ENCODE assay signal across 10 cellular contexts in the genomic region with DNA sequence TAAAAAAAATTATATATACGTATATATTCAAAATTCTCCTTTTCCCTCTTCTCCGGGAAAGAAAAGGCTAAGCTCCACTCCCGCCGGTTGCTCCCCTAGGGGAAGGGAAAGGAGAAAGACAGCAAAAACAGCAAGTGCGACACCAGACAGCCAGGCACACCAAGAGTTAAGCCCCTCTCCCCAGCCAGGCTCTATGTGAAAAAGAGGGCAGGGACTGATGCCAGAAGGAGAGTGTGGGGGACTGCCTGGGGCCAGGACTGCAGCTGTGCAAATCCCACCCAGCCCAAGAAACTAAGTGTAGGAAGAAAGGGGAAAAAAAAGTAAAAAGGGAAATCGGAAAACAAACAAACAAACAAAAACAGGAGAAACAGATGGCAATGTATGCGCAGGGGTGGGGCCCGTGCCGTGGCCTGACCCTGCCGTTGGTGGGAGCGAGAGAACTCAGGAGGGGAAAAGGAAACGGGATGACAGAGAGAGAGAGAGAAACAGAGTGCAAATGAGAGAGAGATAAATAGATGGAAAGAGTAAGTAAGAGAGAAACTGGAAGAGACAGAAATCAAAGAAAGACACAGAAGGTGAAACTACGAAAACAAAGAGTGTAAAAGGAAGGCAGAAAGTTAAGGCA. TPM values are rescaled to one million over a fixed set of nuclear protein-coding genes. Genes with fewer than 3 reads are reported as not detected.
DNase-seq lines count a peak whose midpoint lies in the region; ATAC-seq, FAIRE-seq and TF ChIP-seq lines count a peak whose summit lies in the region.
"Had no signal": no experiment of that assay in that cellular context is flagged by ENCODE, and none has a peak within 500 bp of the region (broad histone marks: within the 10 kb centered on the region; RNA-seq: fewer than 3 reads in every experiment).

No MANE protein-coding gene starts in this region.

- no peaks in the 10 kb centered on the region for H3K79me1 ChIP-seq in IMR-90 (ENCODE audit: low read depth in 1 of 2, low read length in 2 of 2)

- peak overlapping the region; percentile 99 for H2AK9ac ChIP-seq in IMR-90 (replicated peaks; ENCODE audit: low read depth, low read length, poor library complexity)

- dilution Hi-C loops in IMR-90 (cut with HindIII; ENCODE audit: low sequenced_read_pairs, unreplicated experiment), result no loop called here
- dilution Hi-C loops in keratinocyte (cut with MboI; ENCODE audit: extremely low pct_ligation_motif_present, low sequenced_read_pairs), result no loop called here

- H3K4ac ChIP-seq in IMR-90 (ENCODE audit: low read depth, low read length), result peak overlapping the region; percentile 99

- POLR2A ChIA-PET in IMR-90 (lab: Charles Lee; ENCODE audit: unreplicated experiment), result interaction anchor here (0.6 kb wide), 1 partner anchor 96 kb away, joined by 3 read pairs; no protein-coding TSS in a partner anchor

- peak overlapping the region; percentile 98 for H3K23ac ChIP-seq in IMR-90 (ENCODE audit: low read depth, low read length)

- peak overlapping the region; percentile 87 for H3K56ac ChIP-seq in IMR-90 (ENCODE audit: extremely low read depth, insufficient read depth, low read length)

- H3K9me3 ChIP-seq in IMR-90 (ENCODE audit: control insufficient read depth, insufficient read depth, low read length), result no peaks in the 10 kb centered on the region; the same call in 1 of the 2 replicates
- H3K9me3 ChIP-seq in ectodermal cell (ENCODE audit: control insufficient read depth, low read length), result no peaks in the 10 kb centered on the region
- peaks cover 3% of the 10 kb centered on the region for H3K9me3 ChIP-seq in keratinocyte (ENCODE audit: control insufficient read depth, low read depth, low read length)
- H3K9me3 ChIP-seq in testis, result no peaks in the 10 kb centered on the region
- no peaks in the 10 kb centered on the region for H3K9me3 ChIP-seq in adrenal gland (replicated peaks in 1 of 3)

- peak overlapping the region; percentile 98 for H3K18ac ChIP-seq in IMR-90 (ENCODE audit: low read depth, low read length)

- peak overlapping the region; percentile 99 for H2BK120ac ChIP-seq in IMR-90 (ENCODE audit: low read depth, low read length)

- no peak for TF ChIP-seq POLR2A in IMR-90 (IDR thresholded peaks at IDR 0.05; ENCODE audit: low read depth, low read length)
- no peak for TF ChIP-seq POLR2A in testis (IDR thresholded peaks at IDR 0.05)
- no peak for TF ChIP-seq POLR2A in adrenal gland (IDR thresholded peaks at IDR 0.05)

- H2AFZ ChIP-seq in IMR-90 (replicated peaks; ENCODE audit: low read length, poor library complexity) (peak overlapping the region; percentile 94), keratinocyte (ENCODE audit: control insufficient read depth, low read length) (peak overlapping the region; percentile 85)

- no peaks in the 10 kb centered on the region for H3K79me2 ChIP-seq in keratinocyte (ENCODE audit: control insufficient read depth, insufficient read depth, low read length)

- FAIRE-seq in keratinocyte (lab: Jason Lieb, UNC), result peak; percentile 63

- in situ Hi-C loops in IMR-90 (cut with MboI; ENCODE audit: low sequenced_read_pairs), result no loop called here

- H4K91ac ChIP-seq in IMR-90 (ENCODE audit: insufficient read depth, low read depth, low read length), result peak overlapping the region; percentile 99

- no peak for TF ChIP-seq CTCF in IMR-90 (conservative IDR thresholded peaks at IDR 0.05; ENCODE audit: low read depth, low read length)
- no peak for TF ChIP-seq CTCF in keratinocyte (optimal IDR thresholded peaks at IDR 0.05 in 1 of 3, IDR thresholded peaks at IDR 0.05 in 1 of 3, conservative IDR thresholded peaks at IDR 0.05 in 1 of 3; ENCODE audit: extremely low read depth in 1 of 3, insufficient read depth in 2 of 3, low read length in 3 of 3)
- TF ChIP-seq CTCF in testis (IDR thresholded peaks at IDR 0.05), result no peak
- TF ChIP-seq CTCF in adrenal gland (IDR thresholded peaks at IDR 0.05), result no peak

- WGBS in IMR-90 (ENCODE audit: extremely low coverage in 2 of 2, insufficient read length in 1 of 2), 2 experiments, result 7% methylated on average over 3 of the region's 13 CpGs; no CpG with 5 or more reads in 1 of the 2 experiments
- 1% methylated on average over 10 to 12 of the region's 13 CpGs for WGBS in ectodermal cell, 2 experiments
- WGBS in testis, 2 donors, result 49 to 54% methylated on average over 13 of the region's 13 CpGs
- WGBS in adrenal gland, 4 donors, result 63 to 70% (median 67%) methylated on average over 13 of the region's 13 CpGs

- peak; percentile 59 for ATAC-seq in IMR-90 (ENCODE audit: low read depth)
- ATAC-seq in GM18511 (IDR thresholded peaks at IDR 0.05; ENCODE audit: unreplicated experiment), result no peak

- peak overlapping the region; percentile 93 for H3K14ac ChIP-seq in IMR-90 (replicated peaks; ENCODE audit: low read depth, low read length)

- peak overlapping the region; percentile 81 for H3K9ac ChIP-seq in IMR-90 (ENCODE audit: low read depth, low read length)
- peak overlapping the region; percentile 75 for H3K9ac ChIP-seq in keratinocyte (ENCODE audit: control insufficient read depth, extremely low read depth, insufficient read depth, low read length)

- H2BK15ac ChIP-seq in IMR-90 (ENCODE audit: low read depth, low read length), result peak overlapping the region; percentile 93

- H3K36me3 ChIP-seq in IMR-90 (ENCODE audit: control insufficient read depth, insufficient read depth, low read length), result no peaks in the 10 kb centered on the region
- no peaks in the 10 kb centered on the region for H3K36me3 ChIP-seq in ectodermal cell (ENCODE audit: control insufficient read depth, insufficient read depth, low read length)
- H3K36me3 ChIP-seq in keratinocyte (ENCODE audit: control insufficient read depth in 2 of 2, extremely low read depth in 1 of 2, insufficient read depth in 2 of 2, low read length in 2 of 2), result no peaks in the 10 kb centered on the region
- H3K36me3 ChIP-seq in testis (ENCODE audit: low read depth, missing control alignments), result no peaks in the 10 kb centered on the region
- no peaks in the 10 kb centered on the region for H3K36me3 ChIP-seq in adrenal gland (replicated peaks in 1 of 2)

- H2BK20ac ChIP-seq in IMR-90 (ENCODE audit: low read depth, low read length), result peak overlapping the region; percentile 98

- CTCF ChIA-PET in IMR-90 (lab: Yijun Ruan, JAX), result interaction anchor here (0.6 to 2.6 kb wide), 3 partner anchors 14 to 140 kb away, joined by 3 to 10 read pairs (median 3); no protein-coding TSS in a partner anchor

- H3K4me1 ChIP-seq in IMR-90 (ENCODE audit: control insufficient read depth, insufficient read depth, low read length) (peaks cover 18% of the 10 kb centered on the region), ectodermal cell (ENCODE audit: control insufficient read depth, insufficient read depth, low read length) (peaks cover 13% of the 10 kb centered on the region), keratinocyte (ENCODE audit: control insufficient read depth, extremely low read depth, insufficient read depth, low read length) (peaks cover 55% of the 10 kb centered on the region), testis (peaks cover 13% of the 10 kb centered on the region), adrenal gland (replicated peaks in 1 of 2) (peaks cover 0 to 6% of the 10 kb centered on the region in 2 donors)

- H3K4me2 ChIP-seq in IMR-90 (ENCODE audit: low read depth, low read length) (peak overlapping the region; percentile 75), keratinocyte (ENCODE audit: control insufficient read depth, extremely low read depth, insufficient read depth, low read depth, low read length) (peak overlapping the region; percentile 81)

- H3K27ac ChIP-seq in IMR-90 (ENCODE audit: insufficient read depth, low read length), result peak overlapping the region; percentile 97
- H3K27ac ChIP-seq in ectodermal cell (ENCODE audit: insufficient read depth, low read depth, low read length, poor library complexity, severe bottlenecking), result peak overlapping the region; percentile 95
- peak overlapping the region; percentile 87 for H3K27ac ChIP-seq in keratinocyte (ENCODE audit: control insufficient read depth, insufficient read depth, low read length)
- H3K27ac ChIP-seq in testis, result peak overlapping the region; percentile 47 to 79
- H3K27ac ChIP-seq in adrenal gland, result peak overlapping the region in 1 of 5 donors; percentile 11

- no peaks in the 10 kb centered on the region for H4K20me1 ChIP-seq in IMR-90 (ENCODE audit: insufficient read depth, low read length)
- no peaks in the 10 kb centered on the region for H4K20me1 ChIP-seq in keratinocyte (ENCODE audit: control insufficient read depth, extremely low read depth, insufficient read depth, low read length)

- H3K4me3 ChIP-seq in IMR-90 (ENCODE audit: insufficient read depth, low read depth, low read length) (peak overlapping the region; percentile 2; the same call in 1 of the 2 replicates), ectodermal cell (ENCODE audit: insufficient read depth, low read depth, low read length) (no peak overlapping the region), keratinocyte (ENCODE audit: control insufficient read depth in 2 of 3, extremely low read depth in 1 of 3, insufficient read depth in 2 of 3, low read depth in 1 of 3, low read length in 3 of 3) (peak overlapping the region in 2 of 3 experiments; percentile 31 to 32), testis (no peak overlapping the region), adrenal gland (no peak overlapping the region)

- H3K27me3 ChIP-seq in IMR-90 (ENCODE audit: control insufficient read depth, insufficient read depth, low read length) (no peaks in the 10 kb centered on the region), ectodermal cell (ENCODE audit: control insufficient read depth, insufficient read depth, low read length, poor library complexity, severe bottlenecking) (no peaks in the 10 kb centered on the region), keratinocyte (ENCODE audit: control insufficient read depth, extremely low read depth, insufficient read depth, low read length) (no peaks in the 10 kb centered on the region), testis (no peaks in the 10 kb centered on the region), adrenal gland (no peaks in the 10 kb centered on the region)

- TF ChIP-seq RAD21 in IMR-90 (IDR thresholded peaks at IDR 0.05; ENCODE audit: low read length), result no peak

- intact Hi-C loops in IMR-90 (cut with micrococcal nuclease), result loop anchor here (1.0 to 10.0 kb wide), 4 partner anchors 79 to 1296 kb away; a partner anchor contains a TSS
- intact Hi-C loops in testis (cut with DNase I; ENCODE audit: low total_unique reads), result loop anchor here (10.0 kb wide), 1 partner anchor 136 kb away; no protein-coding TSS in a partner anchor
- intact Hi-C loops in adrenal gland (cut with DNase I), result no loop called here

- peak overlapping the region; percentile 71 for H2AK5ac ChIP-seq in IMR-90 (ENCODE audit: low read depth, low read length)

- H2BK5ac ChIP-seq in IMR-90 (ENCODE audit: low read depth, low read length, poor library complexity, severe bottlenecking), result peak overlapping the region; percentile 100

- peaks cover 5% of the 10 kb centered on the region; the same call in 1 of the 2 replicates for H3K9me1 ChIP-seq in IMR-90 (ENCODE audit: insufficient read depth, low read length)
- no peaks in the 10 kb centered on the region for H3K9me1 ChIP-seq in keratinocyte (ENCODE audit: control insufficient read depth, extremely low read depth, insufficient read depth, low read length)

- TSS peak; percentile 80 for BruUV-seq in IMR-90 (replicated peaks; lab: Mats Ljungman, UMichigan)

- DNase-seq in IMR-90 (peak; percentile 44), keratinocyte (ENCODE audit: low read depth, low spot score) (no peak), testis (no peak), mucosa of gallbladder (ENCODE audit: low spot score) (no peak), NCI-H1694 treated with DMSO at 0.1 percent for 48 hours (lab: John Stamatoyannopoulos, UW) (no peak), adrenal gland (no peak)
- DNase-seq: NCI-H510A treated with DMSO at 0.1 percent for 48 hours had no signal

- peak overlapping the region; percentile 98 for H4K5ac ChIP-seq in IMR-90 (ENCODE audit: low read depth, low read length)

- H4K8ac ChIP-seq in IMR-90 (ENCODE audit: low read depth in 2 of 2, low read length in 2 of 2), result peak overlapping the region; percentile 84 to 94

RNA-seq across cellular contexts. Expression of a gene that starts 27.6 kb away (rescaled TPM):
- not detected in 2 replicates for total RNA-seq in IMR-90 (2012; rRNA removed)
- polyA plus RNA-seq in IMR-90 (2012; rRNA removed), result not detected in 2 replicates
- polyA plus RNA-seq in IMR-90 (2012; cell fraction: cytosol; rRNA removed), result not detected in 2 replicates
- not detected in 2 replicates for polyA plus RNA-seq in IMR-90 (2012; cell fraction: nucleus; rRNA removed; ENCODE audit: low replicate concordance)
- 0.39 TPM for polyA plus RNA-seq in ectodermal cell (2013, experiment 1 of 4)
- polyA plus RNA-seq in ectodermal cell (2013, experiment 2 of 4), result 0.21 TPM
- 0.27 TPM for polyA plus RNA-seq in ectodermal cell (2013, experiment 3 of 4)
- 0.36 TPM for polyA plus RNA-seq in ectodermal cell (2013, experiment 4 of 4)
- polyA plus RNA-seq in keratinocyte, result 0.07 to 0.17 TPM in 2 of 3 replicates, not detected in the other
- not detected for polyA plus RNA-seq in keratinocyte (2011; ENCODE audit: low read depth)
- 0.04 TPM in 1 of 2 replicates, not detected in the other for polyA plus RNA-seq in keratinocyte (2011; cell fraction: cytosol; rRNA removed)
- not detected in 2 replicates for polyA plus RNA-seq in keratinocyte (2011; cell fraction: nucleus; rRNA removed)
- polyA plus RNA-seq in keratinocyte (2012; ENCODE audit: low replicate concordance), result 0.30 TPM in 1 of 2 replicates, not detected in the other
- 0.93 to 1.3 TPM in 2 of 3 replicates, not detected in the other for polyA minus RNA-seq in keratinocyte
- not detected for polyA minus RNA-seq in keratinocyte (2011; cell fraction: cytosol; rRNA and poly(A)+ RNA removed)
- not detected in 2 replicates for polyA minus RNA-seq in keratinocyte (2011; cell fraction: nucleus; rRNA and poly(A)+ RNA removed)
- total RNA-seq in testis, result 1 to 10 TPM in 1 of 2 donors, not detected in 1; 1.7 TPM
- 3.7 TPM for polyA plus RNA-seq in testis (ENCODE audit: insufficient read depth, low read depth, low replicate concordance)
- total RNA-seq in mucosa of gallbladder, result not detected
- total RNA-seq in adrenal gland, result 10 to 100 TPM in 2 of 8 donors, 1 to 10 TPM in 6; 1.0 to 13.5 (median 7.6) TPM
- polyA plus RNA-seq in adrenal gland, result 1 to 10 TPM; 1.4 to 5.6 (median 2.5) TPM
- total RNA-seq: Daoy had no signal

RNA-seq across cellular contexts. Expression of a gene that starts 35.6 kb away (rescaled TPM):
- total RNA-seq in IMR-90 (2012; rRNA removed) (under 0.01 TPM in 2 replicates), testis (1 to 10 TPM; 3.2 to 3.4 TPM), mucosa of gallbladder (3.5 TPM), adrenal gland (100 to 1,000 TPM in 1 of 8 donors, 10 to 100 TPM in 7; 36.8 to 149 (median 67.3) TPM)
- polyA plus RNA-seq in IMR-90 (2012; rRNA removed) (0.05 TPM in 1 of 2 replicates, not detected in the other), keratinocyte (0.05 TPM in 2 of 3 replicates, not detected in the other), testis (ENCODE audit: insufficient read depth, low read depth, low replicate concordance) (2.5 TPM), adrenal gland (10 to 100 TPM; 14.0 to 29.8 (median 24.3) TPM)
- 0.01 TPM in 1 of 2 replicates, not detected in the other for polyA plus RNA-seq in IMR-90 (2012; cell fraction: cytosol; rRNA removed)
- polyA plus RNA-seq in IMR-90 (2012; cell fraction: nucleus; rRNA removed; ENCODE audit: low replicate concordance), result 0.56 TPM in 1 of 2 replicates, not detected in the other
- 0.22 TPM for polyA plus RNA-seq in ectodermal cell (2013, experiment 1 of 4)
- polyA plus RNA-seq in ectodermal cell (2013, experiment 2 of 4), result 0.27 TPM
- polyA plus RNA-seq in ectodermal cell (2013, experiment 3 of 4), result 0.27 TPM
- 0.45 TPM for polyA plus RNA-seq in ectodermal cell (2013, experiment 4 of 4)
- 1.9 TPM for polyA plus RNA-seq in keratinocyte (2011; ENCODE audit: low read depth)
- not detected in 2 replicates for polyA plus RNA-seq in keratinocyte (2011; cell fraction: cytosol; rRNA removed)
- polyA plus RNA-seq in keratinocyte (2011; cell fraction: nucleus; rRNA removed), result not detected in 2 replicates
- polyA plus RNA-seq in keratinocyte (2012; ENCODE audit: low replicate concordance), result 1.0 TPM in 1 of 2 replicates, not detected in the other
- not detected in 3 replicates for polyA minus RNA-seq in keratinocyte
- polyA minus RNA-seq in keratinocyte (2011; cell fraction: cytosol; rRNA and poly(A)+ RNA removed), result not detected
- not detected in 2 replicates for polyA minus RNA-seq in keratinocyte (2011; cell fraction: nucleus; rRNA and poly(A)+ RNA removed)
- total RNA-seq: Daoy had no signal

Comparison
In these comparisons a context has a peak if more than half of its experiments do, and no peak if none do; other contexts are left out.
1. H3K4me3 ChIP-seq: peak in IMR-90 (single experiment) and keratinocyte (2 of 3); none in ectodermal cell (single experiment), testis (0 of 2) and adrenal gland (0 of 4).
2. intact Hi-C loops: an anchor here in IMR-90 (1.0 to 10.0 kb wide) and testis (10.0 kb wide); none called in adrenal gland.